ENCODE assay signal across 24 cellular contexts in the genomic region with DNA sequence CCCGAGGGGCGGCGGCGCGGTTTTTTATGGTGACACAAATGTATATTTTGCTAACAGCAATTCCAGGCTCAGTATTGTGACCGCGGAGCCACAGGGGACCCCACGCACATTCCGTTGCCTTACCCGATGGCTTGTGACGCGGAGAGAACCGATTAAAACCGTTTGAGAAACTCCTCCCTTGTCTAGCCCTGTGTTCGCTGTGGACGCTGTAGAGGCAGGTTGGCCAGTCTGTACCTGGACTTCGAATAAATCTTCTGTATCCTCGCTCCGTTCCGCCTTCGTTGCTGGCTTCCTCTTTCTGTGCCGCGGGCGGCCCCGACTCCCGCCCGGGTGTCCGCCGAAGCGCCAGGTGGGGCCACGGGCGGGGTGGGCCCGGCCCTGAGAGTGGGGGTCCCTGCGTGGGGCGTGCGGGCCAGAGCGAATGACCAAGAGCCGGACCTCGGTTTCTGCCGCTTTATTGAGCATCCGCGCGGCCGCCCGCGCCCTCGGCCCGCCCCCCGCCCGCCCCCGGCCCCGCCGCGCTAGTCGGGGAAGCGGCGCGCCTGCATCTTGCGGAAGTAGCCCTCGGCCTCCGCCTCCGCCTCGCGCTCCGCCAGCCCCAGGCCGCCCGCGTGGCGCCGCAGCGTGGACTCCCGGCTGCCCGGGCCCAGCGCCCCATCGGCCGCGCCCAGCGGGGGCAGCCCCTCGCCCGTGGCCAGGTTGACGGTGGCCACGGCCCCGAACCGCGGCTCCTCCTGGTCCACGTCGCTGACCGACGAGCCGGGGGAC. TPM values are rescaled to one million over a fixed set of nuclear protein-coding genes. Genes with fewer than 3 reads are reported as not detected.
DNase-seq lines count a peak whose midpoint lies in the region; TF ChIP-seq lines count a peak whose summit lies in the region.
"Had no signal": no experiment of that assay in that cellular context is flagged by ENCODE, and none has a peak within 500 bp of the region (broad histone marks: within the 10 kb centered on the region; RNA-seq: fewer than 3 reads in every experiment).

No MANE protein-coding gene starts in this region.

- CTCF ChIA-PET in Caco-2 (lab: Charles Lee) = no interaction called here

- H3K36me3 ChIP-seq in Caco-2 (ENCODE audit: control insufficient read depth, insufficient read depth, low read length) (peaks cover 5% of the 10 kb centered on the region), endodermal cell (ENCODE audit: control insufficient read depth, insufficient read depth, low read length) (peaks cover 50% of the 10 kb centered on the region), WERI-Rb-1 (peaks cover 74% of the 10 kb centered on the region)

- WGBS in endodermal cell (ENCODE audit: insufficient coverage in 1 of 2, insufficient read length in 1 of 2), 2 experiments = 97% methylated on average over 67 to 87 of the region's 90 CpGs

- no peaks in the 10 kb centered on the region for H3K4me1 ChIP-seq in Caco-2
- H3K4me1 ChIP-seq in endodermal cell (ENCODE audit: control insufficient read depth, insufficient read depth, low read length) = no peaks in the 10 kb centered on the region
- H3K4me1 ChIP-seq: lower lobe of right lung, parathyroid adenoma, suprapubic skin had no signal

- TF ChIP-seq CTCF in Caco-2 (IDR thresholded peaks at IDR 0.05; ENCODE audit: insufficient read depth in 1 of 2, low read depth in 1 of 2, low read length in 1 of 2, severe bottlenecking in 1 of 2, unreplicated experiment in 1 of 2) (no peak), HL-60 (IDR thresholded peaks at IDR 0.05; ENCODE audit: insufficient read depth, low read length) (no peak), endodermal cell (conservative IDR thresholded peaks at IDR 0.05) (no peak), WERI-Rb-1 (IDR thresholded peaks at IDR 0.05; ENCODE audit: low read depth, low read length) (no peak)

- no peak overlapping the region for H3K9ac ChIP-seq in endodermal cell (ENCODE audit: extremely low read depth, low read length, poor library complexity, severe bottlenecking)
- H3K9ac ChIP-seq: parathyroid adenoma had no signal

- BruUV-seq in Caco-2 (replicated peaks; lab: Mats Ljungman, UMichigan) = no TSS peak

- DNase-seq in Caco-2 (no peak), HL-60 (ENCODE audit: low read depth in 1 of 2, low spot score in 1 of 2) (peak; percentile 60 to 91), endodermal cell (peak; percentile 55), LoVo (ENCODE audit: low spot score) (no peak), middle frontal gyrus (ENCODE audit: extremely low spot score, low spot score) (no peak), WERI-Rb-1 (no peak)
- DNase-seq: activated CD4-positive, CD25-positive, alpha-beta regulatory T cell treated with anti-CD3 and anti-CD28 coated beads, Interleukin-2, amount 50 U/mL, for 72 hours; activated gamma-delta T cell treated with Interleukin-2 at 50 U/mL for 16 hours; AML-193; central memory CD4-positive, alpha-beta T cell; effector CD4-positive, alpha-beta T cell; esophagus squamous epithelium; glutamatergic neuron; lower lobe of right lung; NCI-H1092; NCI-H2081 treated with DMSO at 0.1 percent for 48 hours; NCI-H524; SIG-M5; stimulated activated CD4-positive, alpha-beta T cell treated with anti-CD3 and anti-CD28 coated beads, Interleukin-4, amount 100 ng/mL, for 1 hour; T-helper 9 cell had no signal

- H3K27ac ChIP-seq in HL-60 (replicated peaks) (peak overlapping the region; percentile 62), endodermal cell (ENCODE audit: low read depth, low read length) (no peak overlapping the region), WERI-Rb-1 (no peak overlapping the region)
- H3K27ac ChIP-seq: esophagus squamous epithelium, lower lobe of right lung, parathyroid adenoma, suprapubic skin had no signal

- H3K4me3 ChIP-seq in Caco-2 (ENCODE audit: low read depth, low read length) (no peak overlapping the region), HL-60 (replicated peaks; ENCODE audit: insufficient read depth, low read length) (no peak overlapping the region), endodermal cell (ENCODE audit: low read length) (no peak overlapping the region), WERI-Rb-1 (ENCODE audit: low read depth, low read length) (no peak overlapping the region)
- H3K4me3 ChIP-seq: esophagus squamous epithelium, lower lobe of right lung, suprapubic skin had no signal

- H3K27ac Mint-ChIP-seq in Caco-2 (ENCODE audit: unreplicated experiment) = peak overlapping the region; percentile 39
- H3K27ac Mint-ChIP-seq in endodermal cell = no peak overlapping the region

- H3K27me3 ChIP-seq in Caco-2 (replicated peaks; ENCODE audit: control insufficient read depth, insufficient read depth, low read length) (no peaks in the 10 kb centered on the region), HL-60 (ENCODE audit: insufficient read depth, poor library complexity, severe bottlenecking) (no peaks in the 10 kb centered on the region), endodermal cell (ENCODE audit: control insufficient read depth, insufficient read depth, low read length, poor library complexity, severe bottlenecking) (no peaks in the 10 kb centered on the region), WERI-Rb-1 (ENCODE audit: insufficient read depth, low read depth, severe bottlenecking) (no peaks in the 10 kb centered on the region)
- H3K27me3 ChIP-seq: esophagus squamous epithelium, suprapubic skin had no signal

- no peaks in the 10 kb centered on the region for H3K27me3 Mint-ChIP-seq in Caco-2 (ENCODE audit: insufficient read depth, unreplicated experiment)
- no peaks in the 10 kb centered on the region for H3K27me3 Mint-ChIP-seq in endodermal cell (ENCODE audit: insufficient read depth)

- H3K9me3 ChIP-seq in Caco-2 (no peaks in the 10 kb centered on the region), endodermal cell (ENCODE audit: control insufficient read depth, low read length) (no peaks in the 10 kb centered on the region), WERI-Rb-1 (ENCODE audit: severe bottlenecking) (no peaks in the 10 kb centered on the region)
- H3K9me3 ChIP-seq: esophagus squamous epithelium, lower lobe of right lung, suprapubic skin had no signal

- intact Hi-C loops in Caco-2 (cut with micrococcal nuclease; ENCODE audit: unreplicated experiment) = no loop called here

- POLR2A ChIA-PET in Caco-2 (lab: Charles Lee) = no interaction called here

- H3K4me1 Mint-ChIP-seq in Caco-2 (ENCODE audit: low read depth, unreplicated experiment) (no peaks in the 10 kb centered on the region), endodermal cell (no peaks in the 10 kb centered on the region)

- H3K9me3 Mint-ChIP-seq in Caco-2 (ENCODE audit: unreplicated experiment) (peaks cover 12% of the 10 kb centered on the region), endodermal cell (no peaks in the 10 kb centered on the region)

- no peak overlapping the region for H3K4me3 Mint-ChIP-seq in Caco-2 (ENCODE audit: unreplicated experiment)
- H3K4me3 Mint-ChIP-seq in endodermal cell = no peak overlapping the region

- H3K36me3 Mint-ChIP-seq in Caco-2 (ENCODE audit: insufficient read depth, unreplicated experiment) = peaks cover 93% of the 10 kb centered on the region
- H3K36me3 Mint-ChIP-seq in endodermal cell (ENCODE audit: low read depth) = peaks cover 60% of the 10 kb centered on the region

RNA-seq across cellular contexts. Expression of a gene that starts 9.5 kb away (rescaled TPM):
- total RNA-seq in Caco-2 (2022) (5.1 and 7.1 TPM in 2 replicates), endodermal cell (100 to 1,000 TPM; 110 to 111 TPM)
- 157 TPM for polyA plus RNA-seq in endodermal cell (2013, experiment 1 of 2)
- 150 TPM for polyA plus RNA-seq in endodermal cell (2013, experiment 2 of 2)
- total RNA-seq: esophagus squamous epithelium, suprapubic skin had no signal

RNA-seq across cellular contexts. Expression of a gene that starts 15.0 kb away (rescaled TPM):
- total RNA-seq in Caco-2 (2022) (510 and 522 TPM in 2 replicates), endodermal cell (100 to 1,000 TPM; 647 to 694 TPM)
- 360 TPM for polyA plus RNA-seq in endodermal cell (2013, experiment 1 of 2)
- 328 TPM for polyA plus RNA-seq in endodermal cell (2013, experiment 2 of 2)

RNA-seq across cellular contexts. Expression of a gene that starts 15.4 kb away (rescaled TPM):
- total RNA-seq in Caco-2 (2022) = not detected in 2 replicates
- total RNA-seq in endodermal cell = 1 to 10 TPM; 2.5 to 3.7 TPM
- polyA plus RNA-seq in endodermal cell (2013, experiment 1 of 2) = 1.2 TPM
- 1.2 TPM for polyA plus RNA-seq in endodermal cell (2013, experiment 2 of 2)
- total RNA-seq: esophagus squamous epithelium, G401, myocyte had no signal

RNA-seq across cellular contexts. Expression of a gene that starts 28.6 kb away (rescaled TPM):
- total RNA-seq in Caco-2 (2022) (0.29 TPM in 1 of 2 replicates, not detected in the other), endodermal cell (not detected)
- 0.61 TPM for polyA plus RNA-seq in endodermal cell (2013, experiment 1 of 2)
- 0.29 TPM for polyA plus RNA-seq in endodermal cell (2013, experiment 2 of 2)
- total RNA-seq: esophagus squamous epithelium, G401, lower lobe of right lung, myocyte, suprapubic skin had no signal

RNA-seq across cellular contexts. Expression of a gene that starts 39.9 kb away (rescaled TPM):
- total RNA-seq in Caco-2 (2022) = not detected in 2 replicates
- total RNA-seq in endodermal cell = not detected
- polyA plus RNA-seq in endodermal cell (2013, experiment 1 of 2) = not detected
- polyA plus RNA-seq in endodermal cell (2013, experiment 2 of 2) = not detected
- total RNA-seq: G401, myocyte had no signal

Comparison
In these comparisons a context has a peak if more than half of its experiments do, and no peak if none do; other contexts are left out.
1. DNase-seq: peak in HL-60 (2 of 2) and endodermal cell (single experiment); none in Caco-2 (0 of 2), LoVo (single experiment), middle frontal gyrus (single experiment) and WERI-Rb-1 (single experiment).
2. RNA of a gene that starts 9.5 kb away (total RNA-seq): 110 to 111 TPM in endodermal cell; 5.1 to 7.1 TPM in Caco-2; every median in the first group is over 10 times any median in the second.